ENCODE assay signal across 11 cellular contexts in genomic region chr11:26764315-26764714, GRCh38. TPM values are rescaled to one million over a fixed set of nuclear protein-coding genes. Genes with fewer than 3 reads are reported as not detected.
"Had no signal": no experiment of that assay in that cellular context is flagged by ENCODE, and none has a peak within 500 bp of the region (broad histone marks: within the 10 kb centered on the region; RNA-seq: fewer than 3 reads in every experiment).

No MANE protein-coding gene starts in this region.

- H3K4me3 ChIP-seq: GM23248, HAP-1 had no signal

- FAIRE-seq: HepG2 had no signal

- H3K36me3 ChIP-seq: HAP-1 had no signal

- H3K27ac ChIP-seq: GM23248, HL-60 had no signal

- H3K4me1 ChIP-seq: HAP-1 had no signal

- DNase-seq: GM23248, GOT3, H7, KBM-7 had no signal

- H3K9me3 ChIP-seq: HAP-1 had no signal

- H2AFZ ChIP-seq: GM23248 had no signal

- ATAC-seq: HCT116, HepG2 had no signal

- H3K9ac ChIP-seq: GM23248 had no signal

RNA-seq across cellular contexts. Expression of gene SLC5A12, which starts 42.5 kb away (rescaled TPM):
- total RNA-seq: H4, HepG2, HT1080 had no signal
- polyA plus RNA-seq: HepG2, IgD-negative memory B cell had no signal
